20 cellular contexts compared by ENCODE assay signal in the genomic region with DNA sequence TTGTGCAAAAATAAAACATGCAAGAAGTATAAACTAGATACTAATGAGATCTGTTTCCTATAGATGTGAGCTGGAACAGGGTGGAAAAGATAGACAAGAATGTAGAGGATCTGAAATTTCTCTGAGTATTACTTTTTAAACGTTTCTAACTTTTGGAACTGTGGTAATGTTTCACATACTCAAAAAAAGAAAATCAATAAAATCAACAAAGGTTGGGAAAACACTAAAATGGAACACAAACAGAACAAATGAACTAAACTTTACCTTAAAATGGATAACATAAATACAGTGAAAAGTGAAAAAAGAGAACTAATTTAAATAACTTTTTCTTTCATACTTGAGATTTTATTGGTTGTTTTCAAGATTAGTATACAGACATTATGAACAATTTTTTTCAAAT. TPM values are rescaled to one million over a fixed set of nuclear protein-coding genes. Genes with fewer than 3 reads are reported as not detected.
DNase-seq lines count a peak whose midpoint lies in the region; ATAC-seq, FAIRE-seq and TF ChIP-seq lines count a peak whose summit lies in the region.
"Had no signal": no experiment of that assay in that cellular context is flagged by ENCODE, and none has a peak within 500 bp of the region (broad histone marks: within the 10 kb centered on the region; RNA-seq: fewer than 3 reads in every experiment).

No MANE protein-coding gene starts in this region.

- TF ChIP-seq CTCF in liver (IDR thresholded peaks at IDR 0.05; ENCODE audit: low read depth, low read length, missing input control) (no peak), H9 (conservative IDR thresholded peaks at IDR 0.05) (no peak)

- H3K9ac ChIP-seq in liver (ENCODE audit: low read depth in 1 of 2, low read length in 2 of 2): no peak overlapping the region
- no peak overlapping the region for H3K9ac ChIP-seq in H9 (ENCODE audit: extremely low read depth, insufficient read length, low read length)
- H3K9ac ChIP-seq: BLaER1 treated with 17β-estradiol and CSF1 and Interleukin-3, amounts not matched to agents 10 nM and 100 nM had no signal

- FAIRE-seq in G401.6 (lab: Jason Lieb, UNC) (peak; percentile 17), frontal cortex (lab: Jason Lieb, UNC) (peak; percentile 33)
- FAIRE-seq: GM12891, GM19239 had no signal

- H3K4me1 ChIP-seq in liver (ENCODE audit: control insufficient read depth in 4 of 4, insufficient read depth in 4 of 4, low read length in 3 of 4): peaks cover 2 to 6% (median 4%) of the 10 kb centered on the region in 4 donors
- H3K4me1 ChIP-seq in H9 (ENCODE audit: insufficient read depth, low read length): no peaks in the 10 kb centered on the region
- H3K4me1 ChIP-seq: BLaER1 treated with 17β-estradiol and CSF1 and Interleukin-3, amounts not matched to agents 10 nM and 100 nM had no signal

- H2AK5ac ChIP-seq in H9 (ENCODE audit: insufficient read length, low read length): no peak overlapping the region

- H2AFZ ChIP-seq in H9 (ENCODE audit: low read length): no peak overlapping the region

- no peak overlapping the region for H3K14ac ChIP-seq in H9 (ENCODE audit: insufficient read depth, low read length)

- no peak overlapping the region for H2BK5ac ChIP-seq in H9 (ENCODE audit: insufficient read length, low read length)

- no peak overlapping the region for H3K4ac ChIP-seq in H9 (ENCODE audit: low read depth, low read length)

- WGBS in liver: 13% methylated on average over 1 of the region's 1 CpG
- no CpG with 5 or more reads among the region's 1 CpG for WGBS in H9 (ENCODE audit: extremely low coverage, insufficient read length, low lambda C conversion rate)

- H3K9me3 ChIP-seq in liver (ENCODE audit: control insufficient read depth in 4 of 4, low read length in 3 of 4) (no peaks in the 10 kb centered on the region), H9 (ENCODE audit: control insufficient read depth, low read depth, low read length) (no peaks in the 10 kb centered on the region)
- H3K9me3 ChIP-seq: BLaER1 treated with 17β-estradiol and CSF1 and Interleukin-3, amounts not matched to agents 10 nM and 100 nM had no signal

- H3K27ac ChIP-seq in liver (ENCODE audit: low read depth in 1 of 2, low read length in 2 of 2) (peak overlapping the region; percentile 37 to 57), H9 (ENCODE audit: insufficient read length, low read depth, low read length) (no peak overlapping the region)
- H3K27ac ChIP-seq: BLaER1 treated with 17β-estradiol and CSF1 and Interleukin-3, amounts not matched to agents 10 nM and 100 nM had no signal

- no peak overlapping the region for H2BK120ac ChIP-seq in H9 (ENCODE audit: low read depth, low read length, poor library complexity, severe bottlenecking)

- no peaks in the 10 kb centered on the region for H3K36me3 ChIP-seq in liver (ENCODE audit: control insufficient read depth in 4 of 4, insufficient read depth in 3 of 4, low read depth in 1 of 4, low read length in 3 of 4)
- H3K36me3 ChIP-seq: BLaER1 treated with 17β-estradiol and CSF1 and Interleukin-3, amounts not matched to agents 10 nM and 100 nM had no signal

- no peak overlapping the region for H3K56ac ChIP-seq in H9 (ENCODE audit: insufficient read length, low read depth, low read length)

- H4K91ac ChIP-seq in H9 (ENCODE audit: insufficient read length, low read depth, low read length): no peak overlapping the region

- no peaks in the 10 kb centered on the region for H3K79me2 ChIP-seq in H9 (ENCODE audit: insufficient read depth, low read length)

- H4K20me1 ChIP-seq in H9 (ENCODE audit: control insufficient read depth, insufficient read depth, insufficient read length): no peaks in the 10 kb centered on the region
- H4K20me1 ChIP-seq: BLaER1 treated with 17β-estradiol and CSF1 and Interleukin-3, amounts not matched to agents 10 nM and 100 nM had no signal

- H3K4me1 Mint-ChIP-seq in H9: no peaks in the 10 kb centered on the region
- H3K4me1 Mint-ChIP-seq: B cell had no signal

- no peak overlapping the region for H3K23ac ChIP-seq in H9 (ENCODE audit: insufficient read length, low read depth, low read length)

- H4K5ac ChIP-seq in H9 (ENCODE audit: insufficient read length, low read depth, low read length): no peak overlapping the region

- H3K4me2 ChIP-seq in H9 (ENCODE audit: insufficient read depth, insufficient read length, low read length): no peak overlapping the region
- H3K4me2 ChIP-seq: BLaER1 treated with 17β-estradiol and CSF1 and Interleukin-3, amounts not matched to agents 10 nM and 100 nM had no signal

- H3K79me1 ChIP-seq in H9 (ENCODE audit: insufficient read depth, low read depth, low read length, poor library complexity, severe bottlenecking): no peaks in the 10 kb centered on the region

- DNase-seq in frontal cortex (ENCODE audit: low spot score in 2 of 2) (no peak), H9 (no peak)
- DNase-seq in central memory CD4-positive, alpha-beta T cell: no peak
- no peak for DNase-seq in activated CD8-positive, alpha-beta memory T cell treated with anti-CD3 and anti-CD28 coated beads, Interleukin-2, amount 50 U/mL, for 48 hours
- DNase-seq: 8988T; Calu3; CD8-positive, alpha-beta T cell; DMS 273 treated with DMSO at 0.1 percent for 48 hours; DMS53; DND-41; EL; GOT3; H7 had no signal

- no peak overlapping the region for H3T11ph ChIP-seq in H9 (ENCODE audit: low read length)

- H3K27me3 ChIP-seq in liver (ENCODE audit: control insufficient read depth in 4 of 4, insufficient read depth in 4 of 4, low read length in 3 of 4): no peaks in the 10 kb centered on the region
- no peaks in the 10 kb centered on the region for H3K27me3 ChIP-seq in H9 (ENCODE audit: insufficient read depth, low read length)

- TF ChIP-seq RAD21 in liver (IDR thresholded peaks at IDR 0.05): no peak

- H3K36me3 Mint-ChIP-seq in H9 (ENCODE audit: insufficient read depth in 1 of 3, low read depth in 3 of 3): no peaks in the 10 kb centered on the region
- H3K36me3 Mint-ChIP-seq: CD8-positive, alpha-beta T cell had no signal

- no peak overlapping the region for H2BK12ac ChIP-seq in H9 (ENCODE audit: insufficient read length, low read depth, low read length)

- H2BK20ac ChIP-seq in H9 (ENCODE audit: low read depth, low read length, poor library complexity, severe bottlenecking): no peak overlapping the region

- no peak overlapping the region for H4K8ac ChIP-seq in H9 (replicated peaks; ENCODE audit: insufficient read length, low read depth, low read length)

- no peaks in the 10 kb centered on the region for H3K9me3 Mint-ChIP-seq in H9
- H3K9me3 Mint-ChIP-seq: CD8-positive, alpha-beta T cell had no signal

- no peak for ATAC-seq in GM21786 (IDR thresholded peaks at IDR 0.05; ENCODE audit: unreplicated experiment)
- ATAC-seq: CD8-positive, alpha-beta T cell had no signal

- peaks cover 8% of the 10 kb centered on the region; the same call in 1 of the 2 replicates for H3K27me3 Mint-ChIP-seq in H9 (ENCODE audit: low read depth)

- H2BK15ac ChIP-seq in H9 (ENCODE audit: low read depth, low read length): no peak overlapping the region

- no peak overlapping the region for H3K18ac ChIP-seq in H9 (ENCODE audit: insufficient read length, low read depth, low read length)

- H3K4me3 Mint-ChIP-seq in H9: no peak overlapping the region
- H3K4me3 Mint-ChIP-seq: B cell; CD8-positive, alpha-beta T cell had no signal

- H3K27ac Mint-ChIP-seq in H9: no peak overlapping the region
- H3K27ac Mint-ChIP-seq: B cell; CD8-positive, alpha-beta T cell had no signal

- no peaks in the 10 kb centered on the region for H3K23me2 ChIP-seq in H9 (ENCODE audit: insufficient read length, low read depth, low read length, poor library complexity, severe bottlenecking)

- no peak overlapping the region for H3K4me3 ChIP-seq in liver (ENCODE audit: low read depth in 1 of 3, low read length in 3 of 3)
- H3K4me3 ChIP-seq: BLaER1 treated with 17β-estradiol and CSF1 and Interleukin-3, amounts not matched to agents 10 nM and 100 nM had no signal

TF ChIP-seq in liver, 16 proteins besides CTCF, POLR2A, EP300 and RAD21:
- TF ChIP-seq, protein P1, sequence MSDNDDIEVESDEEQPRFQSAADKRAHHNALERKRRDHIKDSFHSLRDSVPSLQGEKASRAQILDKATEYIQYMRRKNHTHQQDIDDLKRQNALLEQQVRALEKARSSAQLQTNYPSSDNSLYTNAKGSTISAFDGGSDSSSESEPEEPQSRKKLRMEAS (IDR thresholded peaks at IDR 0.05): no peak
- TF ChIP-seq TAF1 (conservative IDR thresholded peaks at IDR 0.05): no peak
- peak; percentile 46 for TF ChIP-seq YY1 (IDR thresholded peaks at IDR 0.05)
TF ChIP-seq in liver: peak in this region for 1.

RNA-seq across cellular contexts. Expression of gene MBNL3, which starts 32.0 kb away (rescaled TPM):
- total RNA-seq in frontal cortex (2.0 TPM), liver (100 to 1,000 TPM; 104 to 149 TPM), H9 (2021) (2.4 and 2.6 TPM in 2 replicates)
- 10 to 100 TPM; 20.6 to 60.3 TPM for polyA plus RNA-seq in liver

Comparison
In these comparisons a context has a peak if more than half of its experiments do, and no peak if none do; other contexts are left out.
1. RNA of gene MBNL3, which starts 32.0 kb away (total RNA-seq): 104 to 149 TPM in liver; 2.4 to 2.6 TPM in H9 and 2.0 TPM in frontal cortex (single experiment); every median in the first group is over 10 times any median in the second.